ENCODE assay signal across 8 cellular contexts in the genomic region with DNA sequence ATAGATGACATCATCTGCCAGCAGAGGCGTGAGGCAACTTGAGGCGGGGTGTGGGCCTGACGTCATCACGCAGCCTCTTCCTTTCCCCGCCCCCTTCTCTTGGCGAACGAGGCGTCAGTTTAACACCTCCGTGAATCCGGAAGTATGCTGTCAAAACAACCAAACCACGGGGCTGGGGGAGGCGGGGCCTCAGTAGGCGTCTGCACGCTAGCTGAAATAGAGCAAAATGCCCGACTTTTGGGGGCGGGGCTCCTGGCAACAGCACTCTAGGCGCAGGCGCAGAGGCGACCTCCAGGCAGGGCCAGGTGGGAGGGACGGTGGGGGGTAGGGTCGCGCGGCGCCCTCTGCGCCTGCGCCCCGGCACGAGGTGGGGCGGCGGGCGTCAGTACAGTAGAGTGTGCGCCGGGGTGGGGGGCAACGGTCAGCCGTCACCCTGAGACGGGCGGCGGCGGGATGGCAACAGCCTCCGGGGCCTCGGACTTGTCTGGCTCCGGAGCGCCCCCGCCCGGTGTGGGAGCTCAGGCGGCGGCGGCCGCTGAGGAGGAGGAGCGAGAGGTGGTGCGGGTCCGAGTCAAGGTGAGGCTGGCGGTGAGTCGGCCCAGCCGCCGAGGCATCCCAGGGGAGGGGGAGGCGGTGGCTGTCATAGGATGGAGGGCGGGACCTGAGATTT. TPM values are rescaled to one million over a fixed set of nuclear protein-coding genes. Genes with fewer than 3 reads are reported as not detected.
DNase-seq lines count a peak whose midpoint lies in the region; ATAC-seq and TF ChIP-seq lines count a peak whose summit lies in the region.

A gene with protein sequence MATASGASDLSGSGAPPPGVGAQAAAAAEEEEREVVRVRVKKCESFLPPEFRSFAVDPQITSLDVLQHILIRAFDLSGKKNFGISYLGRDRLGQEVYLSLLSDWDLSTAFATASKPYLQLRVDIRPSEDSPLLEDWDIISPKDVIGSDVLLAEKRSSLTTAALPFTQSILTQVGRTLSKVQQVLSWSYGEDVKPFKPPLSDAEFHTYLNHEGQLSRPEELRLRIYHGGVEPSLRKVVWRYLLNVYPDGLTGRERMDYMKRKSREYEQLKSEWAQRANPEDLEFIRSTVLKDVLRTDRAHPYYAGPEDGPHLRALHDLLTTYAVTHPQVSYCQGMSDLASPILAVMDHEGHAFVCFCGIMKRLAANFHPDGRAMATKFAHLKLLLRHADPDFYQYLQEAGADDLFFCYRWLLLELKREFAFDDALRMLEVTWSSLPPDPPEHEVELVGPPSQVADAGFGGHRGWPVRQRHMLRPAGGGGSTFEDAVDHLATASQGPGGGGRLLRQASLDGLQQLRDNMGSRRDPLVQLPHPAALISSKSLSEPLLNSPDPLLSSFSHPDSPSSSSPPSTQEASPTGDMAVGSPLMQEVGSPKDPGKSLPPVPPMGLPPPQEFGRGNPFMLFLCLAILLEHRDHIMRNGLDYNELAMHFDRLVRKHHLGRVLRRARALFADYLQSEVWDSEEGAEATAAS (plus strand): TSS at position 370 of the 670 bp plus-strand sequence. CDS start 84 bp downstream, at position 454.

- ATAC-seq in HG02798 (IDR thresholded peaks at IDR 0.05; ENCODE audit: poor library complexity, unreplicated experiment), result peak; percentile 89
- peak; percentile 88 to 96 (median 92) for ATAC-seq in heart left ventricle
- peak; percentile 95 to 97 for ATAC-seq in upper lobe of left lung (ENCODE audit: low FRiP score in 2 of 2)

- H3K4me1 ChIP-seq in heart left ventricle, result peaks cover 0 to 16% (median 3%) of the 10 kb centered on the region in 12 donors
- H3K4me1 ChIP-seq in upper lobe of left lung, result peaks cover 0 to 7% (median 0%) of the 10 kb centered on the region in 4 donors

- WGBS in heart left ventricle, 4 donors, result 1 to 67% (median 22%) methylated on average over 30 to 58 of the region's 58 CpGs
- 0 to 31% methylated on average over 8 to 50 of the region's 58 CpGs for WGBS in upper lobe of left lung, 2 donors

- TF ChIP-seq CTCF in GM12874 (IDR thresholded peaks at IDR 0.05; ENCODE audit: insufficient read depth, low read depth, low read length) (peak; percentile 49), heart left ventricle (IDR thresholded peaks at IDR 0.05) (peak in 11 of 12 donors; percentile 6 to 66 (median 45)), upper lobe of left lung (IDR thresholded peaks at IDR 0.05) (peak; percentile 15 to 58 (median 30))

- peaks cover 0 to 14% (median 2%) of the 10 kb centered on the region in 9 donors for H3K36me3 ChIP-seq in heart left ventricle
- peaks cover 0 to 7% (median 3%) of the 10 kb centered on the region in 4 donors for H3K36me3 ChIP-seq in upper lobe of left lung

- DNase-seq in NCI-H1436 treated with DMSO at 0.1 percent for 48 hours (lab: John Stamatoyannopoulos, UW), result peak; percentile 75
- DNase-seq in T-helper 1 cell, result peak; percentile 94 to 98 (median 95)
- peak; percentile 96 for DNase-seq in amniotic epithelial cell (ENCODE audit: low read depth)
- DNase-seq in heart left ventricle, result peak; percentile 95 to 97 (median 96)
- peak; percentile 86 to 99 (median 90) for DNase-seq in posterior cingulate gyrus
- DNase-seq in upper lobe of left lung, result peak; percentile 94 to 98

- H3K27me3 ChIP-seq in heart left ventricle, result peaks cover 0 to 6% (median 0%) of the 10 kb centered on the region in 9 donors
- no peaks in the 10 kb centered on the region for H3K27me3 ChIP-seq in upper lobe of left lung

- intact Hi-C loops in heart left ventricle (cut with DNase I) (loop anchor here in 1 of 10 donors (5.0 to 10.0 kb wide), 2 partner anchors 55 to 263 kb away; a partner anchor contains a TSS), posterior cingulate gyrus (cut with DNase I) (loop anchor here (1.0 kb wide), 1 partner anchor 64 kb away; no protein-coding TSS in a partner anchor)

- H3K27ac ChIP-seq in heart left ventricle (peak within 1 kb of the TSS; percentile 73 to 95 (median 90)), upper lobe of left lung (peak within 1 kb of the TSS; percentile 86 to 95 (median 92))

- TF ChIP-seq EP300 in upper lobe of left lung (IDR thresholded peaks at IDR 0.05), result peak in 1 of 4 donors; percentile 47

- H3K9me3 ChIP-seq in heart left ventricle (no peaks in the 10 kb centered on the region), upper lobe of left lung (peaks cover 0 to 7% (median 0%) of the 10 kb centered on the region in 4 donors)

- H3K4me3 ChIP-seq in heart left ventricle, result peak within 1 kb of the TSS; percentile 53 to 91 (median 74)
- peak within 1 kb of the TSS; percentile 40 to 71 (median 66) for H3K4me3 ChIP-seq in upper lobe of left lung

- peak in 1 of 2 donors; percentile 45 for TF ChIP-seq POLR2A in heart left ventricle (IDR thresholded peaks at IDR 0.05)
- TF ChIP-seq POLR2A in upper lobe of left lung (IDR thresholded peaks at IDR 0.05), result peak in 3 of 4 donors; percentile 39 to 68 (median 51)

RNA-seq across cellular contexts. Expression of the gene that starts here (rescaled TPM):
- total RNA-seq in heart left ventricle (10 to 100 TPM; 13.4 to 21.6 (median 16.8) TPM), upper lobe of left lung (10 to 100 TPM; 15.2 to 26.4 (median 18.8) TPM)
- 10 to 100 TPM in 1 of 2 donors, 1 to 10 TPM in 1; 5.2 to 23.7 TPM for polyA plus RNA-seq in heart left ventricle

Comparison
In these comparisons a context has a peak if more than half of its experiments do, and no peak if none do; other contexts are left out.
1. Peak in every context shown above with its lines: DNase-seq, ATAC-seq, H3K4me3 ChIP-seq and H3K27ac ChIP-seq.